In the genomic region with DNA sequence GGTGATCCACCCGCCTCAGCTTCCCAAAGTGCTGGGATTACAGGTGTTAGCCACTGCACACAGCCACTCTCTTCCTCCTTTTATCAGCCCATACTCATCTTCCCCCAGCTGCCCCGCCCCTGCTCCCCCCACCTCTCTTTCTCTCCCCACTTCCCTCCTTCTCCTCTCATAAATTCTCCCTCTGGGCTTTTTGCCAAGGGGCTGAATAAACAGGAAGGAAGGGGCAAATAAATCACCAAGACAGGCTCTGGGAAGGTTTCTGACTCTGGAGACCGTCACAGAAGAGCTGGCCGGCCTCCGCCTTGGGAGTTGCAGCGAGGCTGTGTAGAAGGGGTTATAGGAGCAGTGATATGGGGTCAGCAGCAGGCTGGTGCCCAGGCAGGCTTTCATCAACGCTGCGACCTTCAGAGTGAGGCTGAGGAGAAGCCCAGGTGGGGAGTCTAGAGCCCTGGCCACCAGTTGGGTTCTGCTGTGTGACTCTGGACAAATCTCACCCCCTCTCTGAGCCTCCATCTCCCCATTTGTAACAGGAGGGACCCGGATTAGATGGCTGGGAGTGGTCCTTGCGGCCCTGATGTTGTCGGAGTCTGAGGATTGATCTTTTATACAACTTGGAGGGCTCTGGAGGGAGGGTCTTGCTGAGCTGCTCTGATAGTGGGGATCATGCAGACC, we compare ENCODE assay signal across 9 cellular contexts.
DNase-seq lines count a peak whose midpoint lies in the region; ATAC-seq, FAIRE-seq and TF ChIP-seq lines count a peak whose summit lies in the region.
"Had no signal": no experiment of that assay in that cellular context is flagged by ENCODE, and none has a peak within 500 bp of the region (broad histone marks: within the 10 kb centered on the region; RNA-seq: fewer than 3 reads in every experiment).

No MANE protein-coding gene starts in this region.

- peaks cover 0 to 13% (median 6%) of the 10 kb centered on the region in 7 donors for H3K4me1 Mint-ChIP-seq in naive thymus-derived CD4-positive, alpha-beta T cell

- in situ Hi-C loops in K562 (cut with MboI), result no loop called here

- H3K36me3 Mint-ChIP-seq in naive thymus-derived CD4-positive, alpha-beta T cell, result peaks cover 0 to 6% (median 5%) of the 10 kb centered on the region in 5 donors

- peak overlapping the region; percentile 34; the same call in 1 of the 2 replicates for H3K4me2 ChIP-seq in K562 (ENCODE audit: insufficient read depth, low read length)

- no peak overlapping the region for H3K27ac ChIP-seq in K562 (ENCODE audit: extremely low read depth, low read depth, low read length)
- no peak overlapping the region for H3K27ac ChIP-seq in naive thymus-derived CD4-positive, alpha-beta T cell (ENCODE audit: low read depth, low read length)
- H3K27ac ChIP-seq: thoracic aorta had no signal

- no peak overlapping the region for H3K4me3 Mint-ChIP-seq in naive thymus-derived CD4-positive, alpha-beta T cell

- TF ChIP-seq CTCF in K562 (IDR thresholded peaks at IDR 0.05 in 2 of 3, conservative IDR thresholded peaks at IDR 0.05 in 1 of 3; ENCODE audit: insufficient read depth in 2 of 3, low read depth in 1 of 3, low read length in 3 of 3), result no peak

- 7% methylated on average over 8 of the region's 11 CpGs for WGBS in K562 (ENCODE audit: insufficient coverage, low coverage, missing lambda C conversion rate)

- CTCF ChIA-PET in K562 (lab: Yijun Ruan, JAX; ENCODE audit: low intra/inter-chr PET ratio), result no interaction called here
- CTCF ChIA-PET in naive thymus-derived CD4-positive, alpha-beta T cell (lab: Charles Lee), result no interaction called here

- ATAC-seq in K562, result peak; percentile 82
- ATAC-seq in naive thymus-derived CD4-positive, alpha-beta T cell, result peak; percentile 26
- no peak for ATAC-seq in HG03039 (IDR thresholded peaks at IDR 0.05; ENCODE audit: unreplicated experiment)
- no peak for ATAC-seq in HG03457 (IDR thresholded peaks at IDR 0.05; ENCODE audit: unreplicated experiment)

- peaks cover 0 to 4% (median 0%) of the 10 kb centered on the region in 11 donors for H3K9me3 Mint-ChIP-seq in naive thymus-derived CD4-positive, alpha-beta T cell

- FAIRE-seq in K562 (lab: Jason Lieb, UNC), result peak; percentile 35

- no peak for TF ChIP-seq RAD21 in K562 (CRISPR knock-in tag; conservative IDR thresholded peaks at IDR 0.05 in 1 of 2, IDR thresholded peaks at IDR 0.05 in 1 of 2)

- H3K4me3 ChIP-seq in K562, result no peak overlapping the region
- H3K4me3 ChIP-seq in naive thymus-derived CD4-positive, alpha-beta T cell (ENCODE audit: low read length), result no peak overlapping the region
- H3K4me3 ChIP-seq: thoracic aorta had no signal

- peak overlapping the region in 1 of 2 experiments; percentile 65; a peak in 2 of 4 replicates for H3K9ac ChIP-seq in K562 (ENCODE audit: insufficient read depth in 1 of 2, low read depth in 2 of 2, low read length in 2 of 2)

- no peaks in the 10 kb centered on the region for H4K20me1 ChIP-seq in K562 (replicated peaks; ENCODE audit: control insufficient read depth, insufficient read depth, low read length)

- no peak for TF ChIP-seq POLR2A in K562 (conservative IDR thresholded peaks at IDR 0.05)

- H3K27me3 ChIP-seq in K562 (ENCODE audit: control insufficient read depth in 2 of 2, insufficient read depth in 2 of 2, low read length in 2 of 2), result no peaks in the 10 kb centered on the region; a peak in 1 of 5 replicates
- no peaks in the 10 kb centered on the region for H3K27me3 ChIP-seq in naive thymus-derived CD4-positive, alpha-beta T cell (ENCODE audit: control insufficient read depth in 2 of 2, insufficient read depth in 2 of 2, low read length in 2 of 2)

- no peak overlapping the region for H3K27ac Mint-ChIP-seq in naive thymus-derived CD4-positive, alpha-beta T cell

- no peaks in the 10 kb centered on the region for H3K79me2 ChIP-seq in K562 (ENCODE audit: control insufficient read depth, insufficient read depth, low read length)

- intact Hi-C loops in K562 (cut with micrococcal nuclease), result no loop called here
- intact Hi-C loops in naive thymus-derived CD4-positive, alpha-beta T cell (cut with micrococcal nuclease), result no loop called here

- no TSS peak for BruUV-seq in K562 (replicated peaks; lab: Mats Ljungman, UMichigan)

- H3K27me3 Mint-ChIP-seq in naive thymus-derived CD4-positive, alpha-beta T cell, result peaks cover 17 to 53% (median 44%) of the 10 kb centered on the region in 5 donors

- H3K9me1 ChIP-seq in K562 (ENCODE audit: control insufficient read depth, insufficient read depth, low read length), result no peaks in the 10 kb centered on the region

- TF ChIP-seq EP300 in K562 (IDR thresholded peaks at IDR 0.05; ENCODE audit: low read length), result peak; percentile 13; the same call in 1 of the 2 replicates

- no peaks in the 10 kb centered on the region for H3K9me3 ChIP-seq in K562 (replicated peaks; ENCODE audit: control insufficient read depth, insufficient read depth, low read depth, low read length)
- no peaks in the 10 kb centered on the region for H3K9me3 ChIP-seq in naive thymus-derived CD4-positive, alpha-beta T cell (ENCODE audit: control insufficient read depth in 2 of 3, low read length in 3 of 3)
- H3K9me3 ChIP-seq: thoracic aorta had no signal

- DNase-seq in ELR (ENCODE audit: low read depth) (peak; percentile 93), NCI-H2227 (lab: John Stamatoyannopoulos, UW; ENCODE audit: unreplicated experiment) (peak; percentile 75), K562 (ENCODE audit: extremely low read depth in 1 of 4, low spot score in 3 of 4) (peak; percentile 20 to 78 (median 43)), germinal center (ENCODE audit: low spot score) (no peak)
- DNase-seq in naive thymus-derived CD4-positive, alpha-beta T cell, result no peak
- DNase-seq in activated naive CD4-positive, alpha-beta T cell treated with anti-CD3 and anti-CD28 coated beads, Interleukin-2, amount 50 U/mL, for 16 hours, result no peak

- no peaks in the 10 kb centered on the region for H3K36me3 ChIP-seq in K562 (ENCODE audit: control insufficient read depth, insufficient read depth, low read length)
- no peaks in the 10 kb centered on the region for H3K36me3 ChIP-seq in naive thymus-derived CD4-positive, alpha-beta T cell (ENCODE audit: control insufficient read depth in 2 of 3, insufficient read depth in 3 of 3, low read length in 3 of 3)
- H3K36me3 ChIP-seq: thoracic aorta had no signal

- peaks cover 12 to 20% of the 10 kb centered on the region in 2 experiments for H3K4me1 ChIP-seq in K562 (replicated peaks in 1 of 2; ENCODE audit: control insufficient read depth in 2 of 2, insufficient read depth in 2 of 2, low read length in 2 of 2)
- no peaks in the 10 kb centered on the region for H3K4me1 ChIP-seq in naive thymus-derived CD4-positive, alpha-beta T cell (ENCODE audit: control insufficient read depth in 2 of 2, insufficient read depth in 2 of 2, low read length in 2 of 2)

- no peak overlapping the region for H2AFZ ChIP-seq in K562 (ENCODE audit: low read depth, low read length)

- POLR2A ChIA-PET in K562 (lab: Yijun Ruan, JAX), result interaction anchor here (0.5 to 1.1 kb wide), 4 partner anchors 15 to 71 kb away, joined by 3 to 4 read pairs (median 3); no protein-coding TSS in a partner anchor
- POLR2A ChIA-PET in naive thymus-derived CD4-positive, alpha-beta T cell (lab: Charles Lee), result no interaction called here

TF ChIP-seq in K562, 482 proteins besides CTCF, POLR2A, EP300 and RAD21 (continues in another document):
- TF ChIP-seq TSC22D4 (tag; IDR thresholded peaks at IDR 0.05) (no peak), RHOXF2B (CRISPR knock-in tag; conservative IDR thresholded peaks at IDR 0.05) (no peak), ZNF57 (CRISPR knock-in tag; IDR thresholded peaks at IDR 0.05) (no peak), CREBBP (IDR thresholded peaks at IDR 0.05; ENCODE audit: low read depth, low read length) (no peak), CXXC5 (CRISPR knock-in tag; IDR thresholded peaks at IDR 0.05) (no peak), NFATC3 (IDR thresholded peaks at IDR 0.05) (no peak), YY1 (IDR thresholded peaks at IDR 0.05; ENCODE audit: borderline replicate concordance in 1 of 3, control insufficient read depth in 1 of 3, extremely low read depth in 1 of 3, insufficient read depth in 3 of 3, insufficient read length in 1 of 3, insufficient replicate concordance in 2 of 3, low read depth in 1 of 3, low read length in 2 of 3) (no peak), STAT5A (IDR thresholded peaks at IDR 0.05; ENCODE audit: borderline replicate concordance, low read length) (no peak), ADNP (tag; IDR thresholded peaks at IDR 0.05) (peak; percentile 68; the same call in 1 of the 2 replicates), ZFP36 (IDR thresholded peaks at IDR 0.05; ENCODE audit: low read depth, low read length, partially characterized antibody) (peak; percentile 70)
- TF ChIP-seq, protein P1, sequence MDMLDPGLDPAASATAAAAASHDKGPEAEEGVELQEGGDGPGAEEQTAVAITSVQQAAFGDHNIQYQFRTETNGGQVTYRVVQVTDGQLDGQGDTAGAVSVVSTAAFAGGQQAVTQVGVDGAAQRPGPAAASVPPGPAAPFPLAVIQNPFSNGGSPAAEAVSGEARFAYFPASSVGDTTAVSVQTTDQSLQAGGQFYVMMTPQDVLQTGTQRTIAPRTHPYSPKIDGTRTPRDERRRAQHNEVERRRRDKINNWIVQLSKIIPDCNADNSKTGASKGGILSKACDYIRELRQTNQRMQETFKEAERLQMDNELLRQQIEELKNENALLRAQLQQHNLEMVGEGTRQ (CRISPR knock-in tag; IDR thresholded peaks at IDR 0.05), result no peak
- TF ChIP-seq, protein P2, sequence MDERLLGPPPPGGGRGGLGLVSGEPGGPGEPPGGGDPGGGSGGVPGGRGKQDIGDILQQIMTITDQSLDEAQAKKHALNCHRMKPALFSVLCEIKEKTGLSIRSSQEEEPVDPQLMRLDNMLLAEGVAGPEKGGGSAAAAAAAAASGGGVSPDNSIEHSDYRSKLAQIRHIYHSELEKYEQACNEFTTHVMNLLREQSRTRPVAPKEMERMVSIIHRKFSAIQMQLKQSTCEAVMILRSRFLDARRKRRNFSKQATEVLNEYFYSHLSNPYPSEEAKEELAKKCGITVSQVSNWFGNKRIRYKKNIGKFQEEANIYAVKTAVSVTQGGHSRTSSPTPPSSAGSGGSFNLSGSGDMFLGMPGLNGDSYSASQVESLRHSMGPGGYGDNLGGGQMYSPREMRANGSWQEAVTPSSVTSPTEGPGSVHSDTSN (CRISPR knock-in tag; IDR thresholded peaks at IDR 0.05; ENCODE audit: low read depth), result peak; percentile 63; the same call in 1 of the 2 replicates
- TF ChIP-seq, protein P2 (tag; conservative IDR thresholded peaks at IDR 0.05; ENCODE audit: low read depth), result peak; percentile 97

Comparison
In these comparisons a context has a peak if more than half of its experiments do, and no peak if none do; other contexts are left out.
1. DNase-seq: peak in ELR (single experiment), NCI-H2227 (single experiment) and K562 (4 of 4); none in naive thymus-derived CD4-positive, alpha-beta T cell (0 of 9), germinal center (single experiment) and activated naive CD4-positive, alpha-beta T cell treated with anti-CD3 and anti-CD28 coated beads, Interleukin-2, amount 50 U/mL, for 16 hours (single experiment).
2. ATAC-seq: peak in K562 (single experiment) and naive thymus-derived CD4-positive, alpha-beta T cell (single experiment); none in HG03039 (single experiment) and HG03457 (single experiment).